Comparison of ENCODE assay signal across 13 cellular contexts in the genomic region with DNA sequence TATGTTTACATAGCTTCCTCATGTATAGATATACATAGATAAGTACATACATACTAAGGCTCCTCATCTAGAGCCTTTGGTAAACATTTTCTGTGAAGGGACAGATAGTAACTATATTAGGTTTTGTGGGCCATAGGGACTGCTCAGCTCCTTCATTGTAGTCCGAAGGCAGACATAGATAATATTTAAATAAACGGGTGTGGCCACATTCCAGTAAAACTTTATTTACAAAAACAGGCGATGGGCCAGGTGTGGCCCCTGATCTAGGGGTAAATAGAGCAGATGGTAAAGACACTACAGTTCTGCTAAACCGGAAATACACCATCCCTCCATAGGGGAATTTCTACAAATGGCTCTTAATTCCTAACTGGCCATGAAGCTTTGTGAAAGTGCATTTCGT.
"Had no signal": no experiment of that assay in that cellular context is flagged by ENCODE, and none has a peak within 500 bp of the region (broad histone marks: within the 10 kb centered on the region; RNA-seq: fewer than 3 reads in every experiment).

No MANE protein-coding gene starts in this region.

- H3K4me1 ChIP-seq: thyroid gland had no signal

- H3K27me3 ChIP-seq: heart left ventricle, left lung, thyroid gland had no signal

- H3K4me3 ChIP-seq: heart left ventricle, left lung, thyroid gland had no signal

- H3K27ac Mint-ChIP-seq: T-helper 2 cell treated with Interferon-gamma antibody and Interleukin-4, amounts not matched to agents 5 μg/mL and 100 μg/mL, for 36 hours had no signal

- H3K4me3 Mint-ChIP-seq: activated T-helper 1 cell treated with anti-CD3 and anti-CD28 coated beads, Interleukin-12 subunit alpha, Interleukin-12 subunit beta, Interleukin-2, Interleukin-4 antibody, amounts not matched to agents 30 ng/mL and 10 ng/mL and 1 ng/mL, durations not matched to agents 14 hours and 24 hours and 36 hours; nephron progenitor cell; stimulated activated naive CD8-positive, alpha-beta T cell treated with anti-CD3 and anti-CD28 coated beads, Interleukin-15, amount 100 ng/mL, for 72 hours; T-helper 2 cell treated with Interferon-gamma antibody and Interleukin-4, amounts not matched to agents 5 μg/mL and 100 μg/mL, for 36 hours had no signal

- H3K27me3 Mint-ChIP-seq: stimulated activated naive CD8-positive, alpha-beta T cell treated with anti-CD3 and anti-CD28 coated beads, Interleukin-15, amount 100 ng/mL, for 72 hours had no signal

- ATAC-seq: activated CD4-positive, CD25-positive, alpha-beta regulatory T cell treated with anti-CD3 and anti-CD28 coated beads, Interleukin-2, amount 50 U/mL, for 24 hours; left lung; stimulated activated naive CD8-positive, alpha-beta T cell treated with anti-CD3 and anti-CD28 coated beads, Interleukin-15, amount 100 ng/mL, for 72 hours had no signal

- H3K9me3 Mint-ChIP-seq: activated T-helper 1 cell treated with anti-CD3 and anti-CD28 coated beads, Interleukin-12 subunit alpha, Interleukin-12 subunit beta, Interleukin-2, Interleukin-4 antibody, amounts not matched to agents 30 ng/mL and 10 ng/mL and 1 ng/mL, durations not matched to agents 14 hours and 24 hours and 36 hours; nephron progenitor cell; stimulated activated naive CD8-positive, alpha-beta T cell treated with anti-CD3 and anti-CD28 coated beads, Interleukin-15, amount 100 ng/mL, for 72 hours; T-helper 2 cell treated with Interferon-gamma antibody and Interleukin-4, amounts not matched to agents 5 μg/mL and 100 μg/mL, for 36 hours had no signal

- H3K4me1 Mint-ChIP-seq: nephron progenitor cell had no signal

- H3K9me3 ChIP-seq: heart left ventricle, left lung, thyroid gland had no signal

- DNase-seq: activated CD4-positive, alpha-beta T cell treated with anti-CD3 and anti-CD28 coated beads, Interleukin-2, amount 50 U/mL, for 48 hours; activated naive CD4-positive, alpha-beta T cell; heart left ventricle; islet precursor cell; left lung; mesenchymal stem cell; nephron progenitor cell; stimulated activated CD4-positive, alpha-beta T cell treated with anti-CD3 and anti-CD28 coated beads, Interleukin-4, amount 100 ng/mL, for 4 hours; stimulated activated naive CD8-positive, alpha-beta T cell treated with anti-CD3 and anti-CD28 coated beads, Interleukin-15, amount 100 ng/mL, for 72 hours; thyroid gland had no signal
